ENCODE assay signal across 1 cellular context in genomic region chr19:9309974-9310446, GRCh38.
TF ChIP-seq lines count a peak whose summit lies in the region.

No MANE protein-coding gene starts in this region.

TF ChIP-seq in SK-N-SH treated with all-trans-retinoic acid at 6 μM for 48 hours, 23 proteins besides CTCF, POLR2A, EP300 and RAD21 (continued from another document):
- TF ChIP-seq, protein P1, sequence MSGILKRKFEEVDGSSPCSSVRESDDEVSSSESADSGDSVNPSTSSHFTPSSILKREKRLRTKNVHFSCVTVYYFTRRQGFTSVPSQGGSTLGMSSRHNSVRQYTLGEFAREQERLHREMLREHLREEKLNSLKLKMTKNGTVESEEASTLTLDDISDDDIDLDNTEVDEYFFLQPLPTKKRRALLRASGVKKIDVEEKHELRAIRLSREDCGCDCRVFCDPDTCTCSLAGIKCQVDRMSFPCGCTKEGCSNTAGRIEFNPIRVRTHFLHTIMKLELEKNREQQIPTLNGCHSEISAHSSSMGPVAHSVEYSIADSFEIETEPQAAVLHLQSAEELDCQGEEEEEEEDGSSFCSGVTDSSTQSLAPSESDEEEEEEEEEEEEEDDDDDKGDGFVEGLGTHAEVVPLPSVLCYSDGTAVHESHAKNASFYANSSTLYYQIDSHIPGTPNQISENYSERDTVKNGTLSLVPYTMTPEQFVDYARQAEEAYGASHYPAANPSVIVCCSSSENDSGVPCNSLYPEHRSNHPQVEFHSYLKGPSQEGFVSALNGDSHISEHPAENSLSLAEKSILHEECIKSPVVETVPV (CRISPR knock-in tag; IDR thresholded peaks at IDR 0.05): no peak
